In the genomic region with DNA sequence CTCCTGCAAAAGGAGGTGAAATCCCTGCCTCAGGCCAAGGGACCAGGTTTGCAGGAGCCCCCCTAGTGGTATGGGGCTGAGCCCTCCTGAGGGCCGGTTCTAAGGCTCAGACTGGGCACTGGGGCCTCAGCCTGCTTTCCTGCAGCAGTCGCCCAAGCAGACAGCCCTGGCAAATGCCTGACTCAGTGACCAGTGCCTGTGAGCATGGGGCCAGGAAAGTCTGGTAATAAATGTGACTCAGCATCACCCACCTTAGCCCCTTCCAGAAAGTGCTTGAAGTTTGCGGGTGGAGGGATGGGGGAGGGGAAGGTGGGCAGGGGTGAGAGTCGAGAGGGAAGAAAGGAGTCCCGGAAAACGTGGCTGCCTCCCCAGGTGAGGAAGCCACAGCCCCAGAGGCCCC, we compare ENCODE assay signal across 13 cellular contexts. TPM values are rescaled to one million over a fixed set of nuclear protein-coding genes. Genes with fewer than 3 reads are reported as not detected.
DNase-seq lines count a peak whose midpoint lies in the region; ATAC-seq and TF ChIP-seq lines count a peak whose summit lies in the region.
"Had no signal": no experiment of that assay in that cellular context is flagged by ENCODE, and none has a peak within 500 bp of the region (broad histone marks: within the 10 kb centered on the region; RNA-seq: fewer than 3 reads in every experiment).

No MANE protein-coding gene starts in this region.

- peak overlapping the region; percentile 74 for H3K9ac ChIP-seq in HCT116 (ENCODE audit: low read length)

- POLR2A ChIA-PET in AG04449 (lab: Yijun Ruan, JAX), result no interaction called here
- POLR2A ChIA-PET in HCT116 (lab: Charles Lee), result interaction anchor here (3.3 kb wide), 1 partner anchor 13 kb away, joined by 22 read pairs; no protein-coding TSS in a partner anchor
- POLR2A ChIA-PET in naive thymus-derived CD8-positive, alpha-beta T cell (lab: Charles Lee), result no interaction called here

- H3K79me2 ChIP-seq in HCT116 (ENCODE audit: insufficient read depth, low read length), result peaks cover 25% of the 10 kb centered on the region

- DNase-seq in AG04449 (ENCODE audit: low read depth, low spot score), result no peak
- no peak for DNase-seq in HCT116 (ENCODE audit: low read depth, low spot score)
- peak; percentile 65 for DNase-seq in astrocyte of the hippocampus (ENCODE audit: low read depth, low spot score)
- DNase-seq in nephron progenitor cell, result no peak
- no peak for DNase-seq in central memory CD4-positive, alpha-beta T cell
- no peak for DNase-seq in NCI-H446 (lab: John Stamatoyannopoulos, UW)
- no peak for DNase-seq in WERI-Rb-1
- DNase-seq in naive thymus-derived CD8-positive, alpha-beta T cell, result no peak
- DNase-seq: activated CD4-positive, alpha-beta T cell treated with anti-CD3 and anti-CD28 coated beads for 36 hours; CD8-positive, alpha-beta memory T cell; left ventricle myocardium superior; NCI-H510A treated with DMSO at 0.1 percent for 48 hours had no signal

- no peaks in the 10 kb centered on the region for H3K36me3 Mint-ChIP-seq in nephron progenitor cell (ENCODE audit: low read depth)
- no peaks in the 10 kb centered on the region for H3K36me3 Mint-ChIP-seq in naive thymus-derived CD8-positive, alpha-beta T cell
- H3K36me3 Mint-ChIP-seq: CD8-positive, alpha-beta memory T cell had no signal

- peaks cover 0 to 2% of the 10 kb centered on the region in 2 experiments; a peak in 1 of 4 replicates for H3K36me3 ChIP-seq in HCT116 (ENCODE audit: control insufficient read depth in 1 of 2, insufficient read depth in 2 of 2, low read length in 2 of 2)
- no peaks in the 10 kb centered on the region for H3K36me3 ChIP-seq in WERI-Rb-1

- ATAC-seq in HCT116, result no peak
- no peak for ATAC-seq in naive thymus-derived CD8-positive, alpha-beta T cell
- ATAC-seq: activated CD4-positive, alpha-beta T cell treated with anti-CD3 and anti-CD28 coated beads for 36 hours; left ventricle myocardium superior had no signal

- no peaks in the 10 kb centered on the region for H3K27me3 ChIP-seq in HCT116 (ENCODE audit: insufficient read depth, low read length)
- H3K27me3 ChIP-seq in WERI-Rb-1 (ENCODE audit: insufficient read depth, low read depth, severe bottlenecking), result no peaks in the 10 kb centered on the region
- H3K27me3 ChIP-seq: SJSA1 had no signal

- no peak for TF ChIP-seq POLR2A in HCT116 (IDR thresholded peaks at IDR 0.05; ENCODE audit: borderline replicate concordance, extremely low read depth, insufficient read depth, insufficient read length)

- no peak overlapping the region for H2AFZ ChIP-seq in HCT116 (ENCODE audit: low read depth, low read length, poor library complexity, severe bottlenecking)

- H3K9me3 Mint-ChIP-seq in nephron progenitor cell, result no peaks in the 10 kb centered on the region
- no peaks in the 10 kb centered on the region for H3K9me3 Mint-ChIP-seq in naive thymus-derived CD8-positive, alpha-beta T cell

- H3K9me3 ChIP-seq in HCT116 (ENCODE audit: control insufficient read depth in 1 of 2, insufficient read depth in 1 of 2, low read depth in 1 of 2, low read length in 2 of 2), result no peaks in the 10 kb centered on the region
- H3K9me3 ChIP-seq in WERI-Rb-1 (ENCODE audit: severe bottlenecking), result no peaks in the 10 kb centered on the region

- H3K9me2 ChIP-seq in HCT116 (ENCODE audit: insufficient read depth), result no peaks in the 10 kb centered on the region

- H3K4me2 ChIP-seq in HCT116 (ENCODE audit: low read length), result peak overlapping the region; percentile 79

- H3K4me1 Mint-ChIP-seq in nephron progenitor cell, result peaks cover 49% of the 10 kb centered on the region
- H3K4me1 Mint-ChIP-seq in naive thymus-derived CD8-positive, alpha-beta T cell, result peaks cover 18 to 56% (median 47%) of the 10 kb centered on the region in 4 donors

- BruUV-seq in HCT116 (replicated peaks; lab: Mats Ljungman, UMichigan), result no TSS peak

- TF ChIP-seq RAD21 in HCT116 (IDR thresholded peaks at IDR 0.05; ENCODE audit: low read depth), result no peak

- H3K27ac Mint-ChIP-seq in nephron progenitor cell, result no peak overlapping the region
- H3K27ac Mint-ChIP-seq in naive thymus-derived CD8-positive, alpha-beta T cell, result no peak overlapping the region
- H3K27ac Mint-ChIP-seq: activated CD4-positive, alpha-beta T cell treated with anti-CD3 and anti-CD28 coated beads for 36 hours had no signal

- peaks cover 55 to 91% of the 10 kb centered on the region in 2 experiments for H3K4me1 ChIP-seq in HCT116 (ENCODE audit: control insufficient read depth in 1 of 2, insufficient read depth in 2 of 2, low read length in 2 of 2)

- H3K27ac ChIP-seq in HCT116 (ENCODE audit: low read depth, low read length) (peak overlapping the region; percentile 100), WERI-Rb-1 (no peak overlapping the region)

- TF ChIP-seq CTCF in AG04449 (IDR thresholded peaks at IDR 0.05; ENCODE audit: insufficient read depth, low read length, missing control alignments), result no peak
- TF ChIP-seq CTCF in HCT116 (IDR thresholded peaks at IDR 0.05 in 2 of 3, conservative IDR thresholded peaks at IDR 0.05 in 1 of 3; ENCODE audit: borderline replicate concordance in 1 of 3, insufficient read depth in 1 of 3, low read depth in 2 of 3, low read length in 2 of 3), result no peak
- TF ChIP-seq CTCF in nephron progenitor cell (IDR thresholded peaks at IDR 0.05), result no peak
- TF ChIP-seq CTCF in WERI-Rb-1 (IDR thresholded peaks at IDR 0.05; ENCODE audit: low read depth, low read length), result no peak

- H4K20me1 ChIP-seq in HCT116 (ENCODE audit: insufficient read depth), result peaks cover 8% of the 10 kb centered on the region; the same call in 1 of the 2 replicates

- intact Hi-C loops in HCT116 (cut with micrococcal nuclease), result loop anchor here (5.0 kb wide), 1 partner anchor 48 kb away; a partner anchor contains a TSS

- no peaks in the 10 kb centered on the region for H3K27me3 Mint-ChIP-seq in nephron progenitor cell (ENCODE audit: low read depth, poor library complexity)
- peaks cover 4 to 40% (median 19%) of the 10 kb centered on the region in 5 donors for H3K27me3 Mint-ChIP-seq in naive thymus-derived CD8-positive, alpha-beta T cell

- H3K4me3 ChIP-seq in AG04449 (ENCODE audit: low read depth, low read length) (peak overlapping the region; percentile 18; the same call in 1 of the 2 replicates), HCT116 (replicated peaks in 1 of 2; ENCODE audit: low read depth in 1 of 2, low read length in 2 of 2) (peak overlapping the region in 1 of 2 experiments; percentile 91; a peak in 1 of 4 replicates), WERI-Rb-1 (ENCODE audit: low read depth, low read length) (no peak overlapping the region)

- H3K4me3 Mint-ChIP-seq in nephron progenitor cell, result peak overlapping the region; percentile 70
- H3K4me3 Mint-ChIP-seq in naive thymus-derived CD8-positive, alpha-beta T cell, result peak overlapping the region in 3 of 10 donors; percentile 18 to 29 (median 24)
- H3K4me3 Mint-ChIP-seq: activated CD4-positive, alpha-beta T cell treated with anti-CD3 and anti-CD28 coated beads for 36 hours had no signal

- RAD21 ChIA-PET in HCT116 (lab: Charles Lee; ENCODE audit: low non-redundant PET in 1 of 2, low total read pairs in 2 of 2, uncharacterized antibody in 2 of 2, unreplicated experiment in 2 of 2), result no interaction called here

- CTCF ChIA-PET in AG04449 (lab: Yijun Ruan, JAX) (no interaction called here), HCT116 (lab: Charles Lee) (interaction anchor here (5.1 kb wide), 1 partner anchor 11 kb away, joined by 57 read pairs; no protein-coding TSS in a partner anchor)

TF ChIP-seq in HCT116, 20 proteins besides CTCF, POLR2A, EP300 and RAD21 (continues in another document):
- TF ChIP-seq POLR2AphosphoS5 (IDR thresholded peaks at IDR 0.05; ENCODE audit: low read depth, low read length) (no peak), ZNF274 (IDR thresholded peaks at IDR 0.05; ENCODE audit: low read depth, low read length) (no peak), SRF (IDR thresholded peaks at IDR 0.05; ENCODE audit: low read depth) (no peak), EGR1 (IDR thresholded peaks at IDR 0.05; ENCODE audit: low read depth) (no peak), EZH2phosphoT487 (IDR thresholded peaks at IDR 0.05; ENCODE audit: borderline replicate concordance) (no peak), CEBPB (IDR thresholded peaks at IDR 0.05; ENCODE audit: low read depth) (no peak), SP1 (IDR thresholded peaks at IDR 0.05; ENCODE audit: low read depth) (no peak)
- TF ChIP-seq, protein P1, sequence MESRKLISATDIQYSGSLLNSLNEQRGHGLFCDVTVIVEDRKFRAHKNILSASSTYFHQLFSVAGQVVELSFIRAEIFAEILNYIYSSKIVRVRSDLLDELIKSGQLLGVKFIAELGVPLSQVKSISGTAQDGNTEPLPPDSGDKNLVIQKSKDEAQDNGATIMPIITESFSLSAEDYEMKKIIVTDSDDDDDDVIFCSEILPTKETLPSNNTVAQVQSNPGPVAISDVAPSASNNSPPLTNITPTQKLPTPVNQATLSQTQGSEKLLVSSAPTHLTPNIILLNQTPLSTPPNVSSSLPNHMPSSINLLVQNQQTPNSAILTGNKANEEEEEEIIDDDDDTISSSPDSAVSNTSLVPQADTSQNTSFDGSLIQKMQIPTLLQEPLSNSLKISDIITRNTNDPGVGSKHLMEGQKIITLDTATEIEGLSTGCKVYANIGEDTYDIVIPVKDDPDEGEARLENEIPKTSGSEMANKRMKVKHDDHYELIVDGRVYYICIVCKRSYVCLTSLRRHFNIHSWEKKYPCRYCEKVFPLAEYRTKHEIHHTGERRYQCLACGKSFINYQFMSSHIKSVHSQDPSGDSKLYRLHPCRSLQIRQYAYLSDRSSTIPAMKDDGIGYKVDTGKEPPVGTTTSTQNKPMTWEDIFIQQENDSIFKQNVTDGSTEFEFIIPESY (IDR thresholded peaks at IDR 0.05; ENCODE audit: extremely low read depth, insufficient replicate concordance, low read length), result no peak

RNA-seq across cellular contexts. Expression of a gene that starts 2.1 kb away (rescaled TPM):
- 12.2 TPM for total RNA-seq in HCT116 (2021; ENCODE audit: unreplicated experiment)
- 9.9 and 12.5 TPM in 2 replicates for polyA plus RNA-seq in HCT116 (2012)
- total RNA-seq in naive thymus-derived CD8-positive, alpha-beta T cell, result 10 to 100 TPM; 10.2 to 10.3 TPM
- under 1 TPM in 1 of 3 donors, not detected in 2; 0.63 TPM for polyA plus RNA-seq in naive thymus-derived CD8-positive, alpha-beta T cell

RNA-seq across cellular contexts. Expression of a gene that starts 2.4 kb away (rescaled TPM):
- total RNA-seq in HCT116 (2021; ENCODE audit: unreplicated experiment), result 173 TPM
- polyA plus RNA-seq in HCT116 (2012), result 213 and 219 TPM in 2 replicates
- total RNA-seq in naive thymus-derived CD8-positive, alpha-beta T cell, result under 1 TPM in 1 of 2 experiments, not detected in 1; 0.31 TPM
- polyA plus RNA-seq in naive thymus-derived CD8-positive, alpha-beta T cell, result not detected
- polyA plus RNA-seq: CD8-positive, alpha-beta memory T cell had no signal

RNA-seq across cellular contexts. Expression of a gene that starts 27.8 kb away (rescaled TPM):
- 109 TPM for total RNA-seq in HCT116 (2021; ENCODE audit: unreplicated experiment)
- 105 and 108 TPM in 2 replicates for polyA plus RNA-seq in HCT116 (2012)
- 10 to 100 TPM; 44.3 to 48.1 TPM for total RNA-seq in naive thymus-derived CD8-positive, alpha-beta T cell
- polyA plus RNA-seq in naive thymus-derived CD8-positive, alpha-beta T cell, result 10 to 100 TPM; 21.5 to 26.3 (median 25.8) TPM

RNA-seq across cellular contexts. Expression of a gene that starts 47.3 kb away (rescaled TPM):
- total RNA-seq in HCT116 (2021; ENCODE audit: unreplicated experiment), result 345 TPM
- polyA plus RNA-seq in HCT116 (2012), result 354 and 371 TPM in 2 replicates
- total RNA-seq in naive thymus-derived CD8-positive, alpha-beta T cell, result 100 to 1,000 TPM; 260 to 294 TPM
- polyA plus RNA-seq in naive thymus-derived CD8-positive, alpha-beta T cell, result 100 to 1,000 TPM in 1 of 3 donors, 10 to 100 TPM in 2; 86.8 to 107 (median 95.4) TPM

Comparison
In these comparisons a context has a peak if more than half of its experiments do, and no peak if none do; other contexts are left out.
1. RNA of a gene that starts 2.4 kb away (total RNA-seq): 173 TPM in HCT116 (single experiment); 0.31 TPM in naive thymus-derived CD8-positive, alpha-beta T cell; every median in the first group is over 100 times any median in the second.